In the genomic region with DNA sequence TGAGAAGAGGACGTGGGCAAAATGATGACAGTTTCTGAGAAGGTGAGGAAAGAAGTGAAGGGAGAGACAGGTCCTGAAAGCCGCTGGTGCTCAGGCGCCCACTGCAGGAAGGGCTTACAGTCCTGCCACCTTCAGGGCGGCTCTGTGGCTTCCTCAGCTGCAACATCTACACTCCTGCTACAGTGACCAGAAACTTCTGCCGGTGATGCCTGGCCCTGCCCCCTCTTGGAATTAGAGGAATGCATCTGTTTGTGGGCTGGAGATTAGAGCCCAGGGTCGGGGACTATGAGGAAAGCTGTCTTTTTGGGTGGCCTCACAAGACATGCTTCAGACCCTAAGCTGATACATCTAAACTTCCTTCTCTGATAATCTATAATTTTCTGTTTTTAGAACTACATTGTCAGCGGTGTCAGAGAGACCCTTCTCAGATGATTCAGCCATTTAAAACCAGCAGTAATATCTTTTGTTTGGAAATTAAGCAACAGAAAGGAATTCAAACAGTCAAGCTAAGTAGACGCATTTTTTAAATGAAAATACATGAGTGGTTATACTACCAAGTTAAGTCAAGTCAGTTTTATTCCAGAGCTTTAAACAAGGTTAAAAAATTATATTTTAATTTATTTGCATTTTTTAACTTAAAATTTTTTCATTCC, we compare ENCODE assay signal across 11 cellular contexts. TPM values are rescaled to one million over a fixed set of nuclear protein-coding genes. Genes with fewer than 3 reads are reported as not detected.
DNase-seq lines count a peak whose midpoint lies in the region; ATAC-seq, FAIRE-seq and TF ChIP-seq lines count a peak whose summit lies in the region.
"Had no signal": no experiment of that assay in that cellular context is flagged by ENCODE, and none has a peak within 500 bp of the region (broad histone marks: within the 10 kb centered on the region; RNA-seq: fewer than 3 reads in every experiment).

No MANE protein-coding gene starts in this region.

- H3K27me3 ChIP-seq in Caco-2 (replicated peaks; ENCODE audit: control insufficient read depth, insufficient read depth, low read length): no peaks in the 10 kb centered on the region
- no peaks in the 10 kb centered on the region for H3K27me3 ChIP-seq in bronchial epithelial cell (ENCODE audit: control insufficient read depth, insufficient read depth, low read length)
- H3K27me3 ChIP-seq: vagina had no signal

- peak; percentile 35 to 79 for TF ChIP-seq CTCF in Caco-2 (IDR thresholded peaks at IDR 0.05; ENCODE audit: insufficient read depth in 1 of 2, low read depth in 1 of 2, low read length in 1 of 2, severe bottlenecking in 1 of 2, unreplicated experiment in 1 of 2)
- peak; percentile 28 for TF ChIP-seq CTCF in bronchial epithelial cell (IDR thresholded peaks at IDR 0.05; ENCODE audit: insufficient read depth, low read length, severe bottlenecking)

- H3K36me3 ChIP-seq in Caco-2 (ENCODE audit: control insufficient read depth, insufficient read depth, low read length) (no peaks in the 10 kb centered on the region), bronchial epithelial cell (ENCODE audit: control insufficient read depth, insufficient read depth, low read length) (no peaks in the 10 kb centered on the region)
- H3K36me3 ChIP-seq: vagina had no signal

- no peak for FAIRE-seq in bronchial epithelial cell (lab: Jason Lieb, UNC)
- FAIRE-seq: RCC 7860 had no signal

- peak; percentile 90 to 93 for DNase-seq in Caco-2
- peak; percentile 38 for DNase-seq in LHCN-M2 (ENCODE audit: low read depth)
- DNase-seq in bronchial epithelial cell (ENCODE audit: low read depth): no peak
- DNase-seq in memory B cell (ENCODE audit: low spot score in 2 of 2): no peak
- no peak for DNase-seq in NCI-H526 treated with DMSO at 0.1 percent for 48 hours (lab: John Stamatoyannopoulos, UW)
- no peak for DNase-seq in T-helper 2 cell treated with Interferon-gamma antibody and Interleukin-4, amounts not matched to agents 5 μg/mL and 100 μg/mL, for 36 hours (ENCODE audit: low spot score)
- DNase-seq in NCI-H510A treated with DMSO at 0.1 percent for 48 hours (lab: John Stamatoyannopoulos, UW): no peak
- no peak for DNase-seq in activated naive CD4-positive, alpha-beta T cell (lab: John Stamatoyannopoulos, UW)
- DNase-seq: cortex of kidney had no signal

- H3K36me3 Mint-ChIP-seq in Caco-2 (ENCODE audit: insufficient read depth, unreplicated experiment): no peaks in the 10 kb centered on the region
- no peaks in the 10 kb centered on the region for H3K36me3 Mint-ChIP-seq in memory B cell
- no peaks in the 10 kb centered on the region for H3K36me3 Mint-ChIP-seq in T-helper 2 cell treated with Interferon-gamma antibody and Interleukin-4, amounts not matched to agents 5 μg/mL and 100 μg/mL, for 36 hours (ENCODE audit: low read depth)

- H3K4me3 Mint-ChIP-seq in Caco-2 (ENCODE audit: unreplicated experiment): peak overlapping the region; percentile 64
- no peak overlapping the region for H3K4me3 Mint-ChIP-seq in memory B cell
- H3K4me3 Mint-ChIP-seq in T-helper 2 cell treated with Interferon-gamma antibody and Interleukin-4, amounts not matched to agents 5 μg/mL and 100 μg/mL, for 36 hours: no peak overlapping the region

- H3K4me1 Mint-ChIP-seq in Caco-2 (ENCODE audit: low read depth, unreplicated experiment): peaks cover 26% of the 10 kb centered on the region
- H3K4me1 Mint-ChIP-seq in memory B cell: peaks cover 5% of the 10 kb centered on the region
- H3K4me1 Mint-ChIP-seq in T-helper 2 cell treated with Interferon-gamma antibody and Interleukin-4, amounts not matched to agents 5 μg/mL and 100 μg/mL, for 36 hours (ENCODE audit: low read depth): peaks cover 3% of the 10 kb centered on the region

- no peak overlapping the region for H3K4me3 ChIP-seq in Caco-2 (ENCODE audit: low read depth, low read length)
- H3K4me3 ChIP-seq in bronchial epithelial cell (ENCODE audit: low read depth, low read length): no peak overlapping the region
- H3K4me3 ChIP-seq: vagina had no signal

- ATAC-seq in memory B cell (ENCODE audit: low read depth): peak; percentile 37

- intact Hi-C loops in Caco-2 (cut with micrococcal nuclease; ENCODE audit: unreplicated experiment): loop anchor here (1.0 to 2.0 kb wide), 5 partner anchors 19 to 603 kb away; a partner anchor contains a TSS

- H3K27ac Mint-ChIP-seq in Caco-2 (ENCODE audit: unreplicated experiment) (peak overlapping the region; percentile 68), memory B cell (no peak overlapping the region)
- no peak overlapping the region for H3K27ac Mint-ChIP-seq in T-helper 2 cell treated with Interferon-gamma antibody and Interleukin-4, amounts not matched to agents 5 μg/mL and 100 μg/mL, for 36 hours

- CTCF ChIA-PET in Caco-2 (lab: Charles Lee): interaction anchor here (0.6 to 1.8 kb wide), 8 partner anchors 18 to 1402 kb away, joined by 3 to 8 read pairs (median 4); a partner anchor contains a TSS

- POLR2A ChIA-PET in Caco-2 (lab: Charles Lee): interaction anchor here (0.7 to 1.1 kb wide), 3 partner anchors 204 to 304 kb away, joined by 3 read pairs; a partner anchor contains a TSS

- H3K4me1 ChIP-seq in Caco-2: peaks cover 11% of the 10 kb centered on the region
- H3K4me1 ChIP-seq: vagina had no signal

- no TSS peak for BruUV-seq in Caco-2 (replicated peaks; lab: Mats Ljungman, UMichigan)

- H3K27me3 Mint-ChIP-seq in Caco-2 (ENCODE audit: insufficient read depth, unreplicated experiment) (no peaks in the 10 kb centered on the region), memory B cell (peaks cover 21% of the 10 kb centered on the region)
- peaks cover 44% of the 10 kb centered on the region for H3K27me3 Mint-ChIP-seq in T-helper 2 cell treated with Interferon-gamma antibody and Interleukin-4, amounts not matched to agents 5 μg/mL and 100 μg/mL, for 36 hours (ENCODE audit: low read depth)

- no peaks in the 10 kb centered on the region for H3K9me3 ChIP-seq in Caco-2
- H3K9me3 ChIP-seq: vagina had no signal

- H3K9me3 Mint-ChIP-seq in Caco-2 (ENCODE audit: unreplicated experiment): no peaks in the 10 kb centered on the region
- no peaks in the 10 kb centered on the region for H3K9me3 Mint-ChIP-seq in memory B cell
- H3K9me3 Mint-ChIP-seq in T-helper 2 cell treated with Interferon-gamma antibody and Interleukin-4, amounts not matched to agents 5 μg/mL and 100 μg/mL, for 36 hours: no peaks in the 10 kb centered on the region

RNA-seq across cellular contexts. Expression of a gene that starts 30.4 kb away (rescaled TPM):
- total RNA-seq in Caco-2 (2022) (1.7 TPM in 2 replicates), LHCN-M2 (2014; rRNA removed) (not detected in 2 replicates), bronchial epithelial cell (not detected in 2 replicates)
- 0.02 TPM for polyA plus RNA-seq in LHCN-M2 (2012)

Comparison
In these comparisons a context has a peak if more than half of its experiments do, and no peak if none do; other contexts are left out.
1. DNase-seq: peak in Caco-2 (2 of 2) and LHCN-M2 (single experiment); none in bronchial epithelial cell (single experiment), memory B cell (0 of 2), NCI-H526 treated with DMSO at 0.1 percent for 48 hours (single experiment), T-helper 2 cell treated with Interferon-gamma antibody and Interleukin-4, amounts not matched to agents 5 μg/mL and 100 μg/mL, for 36 hours (single experiment), NCI-H510A treated with DMSO at 0.1 percent for 48 hours (single experiment) and activated naive CD4-positive, alpha-beta T cell (0 of 4).